Comparison of ENCODE assay signal across 14 cellular contexts in genomic region chr1:219790834-219791615, GRCh38.
DNase-seq lines count a peak whose midpoint lies in the region; TF ChIP-seq lines count a peak whose summit lies in the region.
"Had no signal": no experiment of that assay in that cellular context is flagged by ENCODE, and none has a peak within 500 bp of the region (broad histone marks: within the 10 kb centered on the region; RNA-seq: fewer than 3 reads in every experiment).

No MANE protein-coding gene starts in this region.

- TF ChIP-seq POLR2A in uterus (IDR thresholded peaks at IDR 0.05), result no peak

- H3K27me3 ChIP-seq in PC-9 (ENCODE audit: insufficient read depth, low read depth) (no peaks in the 10 kb centered on the region), neuronal stem cell (ENCODE audit: control insufficient read depth in 3 of 3, insufficient read depth in 3 of 3, low read depth in 1 of 3, low read length in 3 of 3) (no peaks in the 10 kb centered on the region), uterus (no peaks in the 10 kb centered on the region)
- H3K27me3 ChIP-seq: hepatocyte, sigmoid colon had no signal

- H3F3A ChIP-seq in PC-9 (ENCODE audit: insufficient read depth, low read depth), result no peaks in the 10 kb centered on the region

- H4K91ac ChIP-seq in neuronal stem cell (ENCODE audit: low read depth, low read length, poor library complexity), result no peak overlapping the region

- TF ChIP-seq CTCF in PC-9 (conservative IDR thresholded peaks at IDR 0.05) (no peak), choroid plexus epithelial cell (conservative IDR thresholded peaks at IDR 0.05; ENCODE audit: low read depth, low read length) (no peak), uterus (IDR thresholded peaks at IDR 0.05) (no peak)

- H3K4me3 ChIP-seq in PC-9 (no peak overlapping the region), choroid plexus epithelial cell (ENCODE audit: low read depth, low read length) (no peak overlapping the region), neuronal stem cell (ENCODE audit: low read length in 2 of 2) (no peak overlapping the region), uterus (no peak overlapping the region)
- H3K4me3 ChIP-seq: hepatocyte, sigmoid colon had no signal

- WGBS in neuronal stem cell (ENCODE audit: extremely low coverage in 2 of 2, insufficient read length in 2 of 2, insufficient replicate concordance in 1 of 2), 2 donors, result no CpG with 5 or more reads among the region's 5 CpGs

- H3K4me1 ChIP-seq in PC-9 (replicated peaks; ENCODE audit: insufficient read depth), result peaks cover 12% of the 10 kb centered on the region; the same call in 1 of the 2 replicates
- peaks cover 8 to 36% of the 10 kb centered on the region in 2 donors for H3K4me1 ChIP-seq in neuronal stem cell (ENCODE audit: control insufficient read depth in 2 of 2, insufficient read depth in 1 of 2, low read depth in 1 of 2, low read length in 2 of 2)
- H3K4me1 ChIP-seq in uterus, result peaks cover 0 to 6% of the 10 kb centered on the region in 2 donors

- H3K27ac ChIP-seq in PC-9, result no peak overlapping the region
- no peak overlapping the region for H3K27ac ChIP-seq in neuronal stem cell (replicated peaks; ENCODE audit: low read length)
- H3K27ac ChIP-seq in uterus, result no peak overlapping the region
- H3K27ac ChIP-seq: hepatocyte, sigmoid colon had no signal

- H2BK12ac ChIP-seq in neuronal stem cell (ENCODE audit: low read length), result no peak overlapping the region

- no peak overlapping the region for H4K8ac ChIP-seq in neuronal stem cell (ENCODE audit: low read depth, low read length)

- no peaks in the 10 kb centered on the region for H3K79me1 ChIP-seq in neuronal stem cell (ENCODE audit: low read depth, low read length)

- no peak overlapping the region for H2BK5ac ChIP-seq in neuronal stem cell (ENCODE audit: low read length)

- CTCF ChIA-PET in PC-9 (lab: Charles Lee), result no interaction called here

- H3K9me3 ChIP-seq in PC-9 (ENCODE audit: insufficient read depth, low read depth), result no peaks in the 10 kb centered on the region; the same call in 1 of the 2 replicates
- peaks cover 0 to 16% of the 10 kb centered on the region in 2 donors for H3K9me3 ChIP-seq in neuronal stem cell (replicated peaks in 1 of 2; ENCODE audit: control insufficient read depth in 2 of 2, insufficient read depth in 1 of 2, low read depth in 1 of 2, low read length in 2 of 2)
- H3K9me3 ChIP-seq in uterus, result no peaks in the 10 kb centered on the region
- H3K9me3 ChIP-seq: sigmoid colon had no signal

- no TSS peak for BruUV-seq in PC-9 (replicated peaks; lab: Mats Ljungman, UMichigan)

- 0 out of 2 replicates have a peak overlapping the region, but pooled peaks have one; percentile 15 for H3K4me2 ChIP-seq in PC-9
- H3K4me2 ChIP-seq in neuronal stem cell (ENCODE audit: insufficient read depth, low read length, poor library complexity, severe bottlenecking), result no peak overlapping the region
- H3K4me2 ChIP-seq: hepatocyte had no signal

- H3K79me2 ChIP-seq in PC-9 (ENCODE audit: low read depth), result no peaks in the 10 kb centered on the region
- H3K79me2 ChIP-seq: hepatocyte had no signal

- intact Hi-C loops in PC-9 (cut with micrococcal nuclease; ENCODE audit: unreplicated experiment) (no loop called here), uterus (cut with DNase I; ENCODE audit: low total_unique reads) (no loop called here)

- H2AFZ ChIP-seq in PC-9, result no peak overlapping the region
- H2AFZ ChIP-seq in neuronal stem cell (ENCODE audit: low read length), result no peak overlapping the region
- H2AFZ ChIP-seq: hepatocyte had no signal

- DNase-seq in EH (ENCODE audit: low read depth), result peak; percentile 59
- DNase-seq in PC-9, result no peak
- peak; percentile 76 for DNase-seq in choroid plexus epithelial cell (ENCODE audit: low read depth)
- no peak for DNase-seq in neuronal stem cell (ENCODE audit: low spot score)
- no peak for DNase-seq in uterus
- no peak for DNase-seq in retina
- no peak for DNase-seq in Kasumi-1 (lab: John Stamatoyannopoulos, UW)
- DNase-seq: anterior cingulate cortex, left cardiac atrium, NCI-H1930, NCI-H526, sigmoid colon, substantia nigra had no signal

- peak overlapping the region; percentile 25 for H3K18ac ChIP-seq in neuronal stem cell (ENCODE audit: low read length)

- no peak overlapping the region for H2AK5ac ChIP-seq in neuronal stem cell (ENCODE audit: low read depth, low read length)

- H2BK15ac ChIP-seq in neuronal stem cell (ENCODE audit: low read length), result no peak overlapping the region

- POLR2A ChIA-PET in PC-9 (lab: Charles Lee; ENCODE audit: unreplicated experiment), result no interaction called here

- H3K23ac ChIP-seq in neuronal stem cell (ENCODE audit: low read depth, low read length, poor library complexity), result no peak overlapping the region

- H3K9ac ChIP-seq in neuronal stem cell (ENCODE audit: low read depth, low read length, poor library complexity), result no peak overlapping the region

- no peak overlapping the region for H3K14ac ChIP-seq in neuronal stem cell (ENCODE audit: low read length)

- no peak overlapping the region for H3K4ac ChIP-seq in neuronal stem cell (ENCODE audit: low read length)

- H3K9me2 ChIP-seq in PC-9 (ENCODE audit: insufficient read depth), result no peaks in the 10 kb centered on the region

- no peak overlapping the region for H2BK120ac ChIP-seq in neuronal stem cell (ENCODE audit: low read depth, low read length)

- H3K36me3 ChIP-seq in PC-9 (ENCODE audit: low read depth) (no peaks in the 10 kb centered on the region), neuronal stem cell (replicated peaks in 1 of 2; ENCODE audit: control insufficient read depth in 2 of 2, insufficient read depth in 2 of 2, low read length in 2 of 2) (no peaks in the 10 kb centered on the region), uterus (no peaks in the 10 kb centered on the region)
- H3K36me3 ChIP-seq: sigmoid colon had no signal

- H4K20me1 ChIP-seq in PC-9 (ENCODE audit: insufficient read depth), result no peaks in the 10 kb centered on the region

Comparison
In these comparisons a context has a peak if more than half of its experiments do, and no peak if none do; other contexts are left out.
1. DNase-seq: peak in EH (single experiment) and choroid plexus epithelial cell (single experiment); none in PC-9 (0 of 2), neuronal stem cell (single experiment), uterus (0 of 2), retina (single experiment) and Kasumi-1 (0 of 2).